Comparison of ENCODE assay signal across 1 cellular context in the genomic region with DNA sequence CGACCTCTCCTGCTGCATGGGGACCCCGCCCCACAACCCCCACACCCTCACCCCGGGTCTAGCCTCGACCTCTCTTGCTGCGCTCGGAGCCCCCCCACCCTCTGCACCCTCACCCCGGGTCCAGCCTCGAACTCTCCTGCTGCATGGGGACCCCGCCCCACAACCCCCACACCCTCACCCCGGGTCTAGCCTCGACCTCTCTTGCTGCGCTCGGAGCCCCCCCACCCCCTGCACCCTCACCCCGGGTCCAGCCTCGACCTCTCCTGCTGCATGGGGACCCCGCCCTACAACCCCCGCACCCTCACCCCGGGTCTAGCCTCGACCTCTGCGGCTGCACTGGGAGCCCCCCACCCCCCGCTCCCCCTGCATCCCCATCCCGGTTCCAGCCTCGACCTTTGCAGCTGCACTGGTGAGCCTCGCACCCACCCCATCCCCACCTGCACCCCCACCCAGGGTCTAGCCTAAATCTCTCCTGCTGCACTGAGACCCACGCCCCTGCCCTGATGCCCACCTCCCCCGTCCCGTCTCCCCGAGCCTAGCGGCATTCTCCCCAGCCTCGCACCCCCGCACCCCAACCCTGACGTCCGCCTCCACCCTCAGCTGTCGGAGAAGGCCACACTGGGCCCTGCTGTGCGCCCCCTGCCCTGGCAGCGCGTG.
TF ChIP-seq lines count a peak whose summit lies in the region.

No MANE protein-coding gene starts in this region.

TF ChIP-seq in K562, 482 proteins besides CTCF, POLR2A, EP300 and RAD21:
- TF ChIP-seq, protein P1, sequence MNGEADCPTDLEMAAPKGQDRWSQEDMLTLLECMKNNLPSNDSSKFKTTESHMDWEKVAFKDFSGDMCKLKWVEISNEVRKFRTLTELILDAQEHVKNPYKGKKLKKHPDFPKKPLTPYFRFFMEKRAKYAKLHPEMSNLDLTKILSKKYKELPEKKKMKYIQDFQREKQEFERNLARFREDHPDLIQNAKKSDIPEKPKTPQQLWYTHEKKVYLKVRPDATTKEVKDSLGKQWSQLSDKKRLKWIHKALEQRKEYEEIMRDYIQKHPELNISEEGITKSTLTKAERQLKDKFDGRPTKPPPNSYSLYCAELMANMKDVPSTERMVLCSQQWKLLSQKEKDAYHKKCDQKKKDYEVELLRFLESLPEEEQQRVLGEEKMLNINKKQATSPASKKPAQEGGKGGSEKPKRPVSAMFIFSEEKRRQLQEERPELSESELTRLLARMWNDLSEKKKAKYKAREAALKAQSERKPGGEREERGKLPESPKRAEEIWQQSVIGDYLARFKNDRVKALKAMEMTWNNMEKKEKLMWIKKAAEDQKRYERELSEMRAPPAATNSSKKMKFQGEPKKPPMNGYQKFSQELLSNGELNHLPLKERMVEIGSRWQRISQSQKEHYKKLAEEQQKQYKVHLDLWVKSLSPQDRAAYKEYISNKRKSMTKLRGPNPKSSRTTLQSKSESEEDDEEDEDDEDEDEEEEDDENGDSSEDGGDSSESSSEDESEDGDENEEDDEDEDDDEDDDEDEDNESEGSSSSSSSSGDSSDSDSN (IDR thresholded peaks at IDR 0.05; ENCODE audit: borderline replicate concordance in 1 of 2, low read depth in 2 of 2, low read length in 2 of 2): no peak
- TF ChIP-seq, protein P2, sequence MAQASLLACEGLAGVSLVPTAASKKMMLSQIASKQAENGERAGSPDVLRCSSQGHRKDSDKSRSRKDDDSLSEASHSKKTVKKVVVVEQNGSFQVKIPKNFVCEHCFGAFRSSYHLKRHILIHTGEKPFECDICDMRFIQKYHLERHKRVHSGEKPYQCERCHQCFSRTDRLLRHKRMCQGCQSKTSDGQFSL (CRISPR knock-in tag; IDR thresholded peaks at IDR 0.05): no peak
- TF ChIP-seq, protein P2 (tag; IDR thresholded peaks at IDR 0.05): peak in 1 of 2 experiments; percentile 23; a peak in 1 of 4 replicates
- TF ChIP-seq ZBTB7A (IDR thresholded peaks at IDR 0.05; ENCODE audit: borderline replicate concordance, control insufficient read depth, low read depth, low read length) (peak; percentile 73; the same call in 1 of the 2 replicates), TGIF2 (CRISPR knock-in tag; IDR thresholded peaks at IDR 0.05) (no peak), NELFE (IDR thresholded peaks at IDR 0.05; ENCODE audit: insufficient read depth, insufficient read length) (no peak), STAT5B (CRISPR knock-in tag; IDR thresholded peaks at IDR 0.05) (no peak), SMC3 (conservative IDR thresholded peaks at IDR 0.05; ENCODE audit: insufficient read depth, low read depth, low read length) (no peak), DDX20 (tag; IDR thresholded peaks at IDR 0.05; ENCODE audit: low read depth) (no peak), NFXL1 (CRISPR knock-in tag; IDR thresholded peaks at IDR 0.05) (no peak), BRD4 (IDR thresholded peaks at IDR 0.05) (no peak), FIP1L1 (IDR thresholded peaks at IDR 0.05; ENCODE audit: low read depth, low read length, poor library complexity, severe bottlenecking) (no peak), RBM15 (IDR thresholded peaks at IDR 0.05; ENCODE audit: insufficient read depth, low read length) (no peak), COPS2 (conservative IDR thresholded peaks at IDR 0.05) (no peak)
- TF ChIP-seq, protein P3, sequence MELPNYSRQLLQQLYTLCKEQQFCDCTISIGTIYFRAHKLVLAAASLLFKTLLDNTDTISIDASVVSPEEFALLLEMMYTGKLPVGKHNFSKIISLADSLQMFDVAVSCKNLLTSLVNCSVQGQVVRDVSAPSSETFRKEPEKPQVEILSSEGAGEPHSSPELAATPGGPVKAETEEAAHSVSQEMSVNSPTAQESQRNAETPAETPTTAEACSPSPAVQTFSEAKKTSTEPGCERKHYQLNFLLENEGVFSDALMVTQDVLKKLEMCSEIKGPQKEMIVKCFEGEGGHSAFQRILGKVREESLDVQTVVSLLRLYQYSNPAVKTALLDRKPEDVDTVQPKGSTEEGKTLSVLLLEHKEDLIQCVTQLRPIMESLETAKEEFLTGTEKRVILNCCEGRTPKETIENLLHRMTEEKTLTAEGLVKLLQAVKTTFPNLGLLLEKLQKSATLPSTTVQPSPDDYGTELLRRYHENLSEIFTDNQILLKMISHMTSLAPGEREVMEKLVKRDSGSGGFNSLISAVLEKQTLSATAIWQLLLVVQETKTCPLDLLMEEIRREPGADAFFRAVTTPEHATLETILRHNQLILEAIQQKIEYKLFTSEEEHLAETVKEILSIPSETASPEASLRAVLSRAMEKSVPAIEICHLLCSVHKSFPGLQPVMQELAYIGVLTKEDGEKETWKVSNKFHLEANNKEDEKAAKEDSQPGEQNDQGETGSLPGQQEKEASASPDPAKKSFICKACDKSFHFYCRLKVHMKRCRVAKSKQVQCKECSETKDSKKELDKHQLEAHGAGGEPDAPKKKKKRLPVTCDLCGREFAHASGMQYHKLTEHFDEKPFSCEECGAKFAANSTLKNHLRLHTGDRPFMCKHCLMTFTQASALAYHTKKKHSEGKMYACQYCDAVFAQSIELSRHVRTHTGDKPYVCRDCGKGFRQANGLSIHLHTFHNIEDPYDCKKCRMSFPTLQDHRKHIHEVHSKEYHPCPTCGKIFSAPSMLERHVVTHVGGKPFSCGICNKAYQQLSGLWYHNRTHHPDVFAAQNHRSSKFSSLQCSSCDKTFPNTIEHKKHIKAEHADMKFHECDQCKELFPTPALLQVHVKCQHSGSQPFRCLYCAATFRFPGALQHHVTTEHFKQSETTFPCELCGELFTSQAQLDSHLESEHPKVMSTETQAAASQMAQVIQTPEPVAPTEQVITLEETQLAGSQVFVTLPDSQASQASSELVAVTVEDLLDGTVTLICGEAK (IDR thresholded peaks at IDR 0.05): no peak
- TF ChIP-seq, protein P3 (CRISPR knock-in tag; IDR thresholded peaks at IDR 0.05): no peak
- TF ChIP-seq, protein P4, sequence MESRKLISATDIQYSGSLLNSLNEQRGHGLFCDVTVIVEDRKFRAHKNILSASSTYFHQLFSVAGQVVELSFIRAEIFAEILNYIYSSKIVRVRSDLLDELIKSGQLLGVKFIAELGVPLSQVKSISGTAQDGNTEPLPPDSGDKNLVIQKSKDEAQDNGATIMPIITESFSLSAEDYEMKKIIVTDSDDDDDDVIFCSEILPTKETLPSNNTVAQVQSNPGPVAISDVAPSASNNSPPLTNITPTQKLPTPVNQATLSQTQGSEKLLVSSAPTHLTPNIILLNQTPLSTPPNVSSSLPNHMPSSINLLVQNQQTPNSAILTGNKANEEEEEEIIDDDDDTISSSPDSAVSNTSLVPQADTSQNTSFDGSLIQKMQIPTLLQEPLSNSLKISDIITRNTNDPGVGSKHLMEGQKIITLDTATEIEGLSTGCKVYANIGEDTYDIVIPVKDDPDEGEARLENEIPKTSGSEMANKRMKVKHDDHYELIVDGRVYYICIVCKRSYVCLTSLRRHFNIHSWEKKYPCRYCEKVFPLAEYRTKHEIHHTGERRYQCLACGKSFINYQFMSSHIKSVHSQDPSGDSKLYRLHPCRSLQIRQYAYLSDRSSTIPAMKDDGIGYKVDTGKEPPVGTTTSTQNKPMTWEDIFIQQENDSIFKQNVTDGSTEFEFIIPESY (CRISPR knock-in tag; IDR thresholded peaks at IDR 0.05): peak; percentile 70; the same call in 1 of the 2 replicates
TF ChIP-seq in K562: peak in this region for 3.
